ENCODE assay signal across 21 cellular contexts in the genomic region with DNA sequence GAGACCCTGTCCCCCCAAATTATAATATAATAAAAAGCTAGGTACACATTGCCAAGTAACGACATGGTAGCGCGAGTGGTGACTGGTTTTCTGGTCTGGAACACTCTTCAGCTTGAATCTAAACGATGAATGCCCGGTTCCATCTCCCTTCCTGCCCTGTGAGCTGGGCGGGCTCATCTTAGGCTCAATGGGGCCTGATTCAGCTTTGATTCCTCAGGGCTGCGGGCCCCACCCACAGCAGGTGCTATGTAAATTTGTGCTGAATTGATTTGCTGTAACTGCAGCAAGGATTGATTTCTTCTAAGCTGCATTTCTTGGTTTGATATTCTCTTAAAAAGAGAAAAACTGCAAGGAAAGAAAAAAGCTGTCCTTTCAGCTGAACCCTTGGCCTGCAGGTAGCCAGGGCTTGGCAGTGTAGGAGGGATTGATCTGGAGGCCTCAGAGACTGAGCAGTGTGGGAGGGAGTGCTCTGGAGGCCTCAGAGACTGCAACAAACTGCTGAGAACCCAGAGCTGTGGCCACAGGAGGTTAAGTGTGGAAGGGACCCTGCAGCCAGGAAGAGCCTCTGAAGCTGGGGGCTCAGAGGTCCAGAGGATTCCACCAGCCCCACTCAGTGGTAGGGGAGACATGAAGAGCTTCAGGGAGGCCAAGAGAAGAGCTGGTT.
A peak's percentile ranks its signal among the peaks of the same experiment; 100 is the strongest.
DNase-seq lines count a peak whose midpoint lies in the region; ATAC-seq and TF ChIP-seq lines count a peak whose summit lies in the region.
"Had no signal": no experiment of that assay in that cellular context is flagged by ENCODE, and none has a peak within 500 bp of the region (broad histone marks: within the 10 kb centered on the region; RNA-seq: fewer than 3 reads in every experiment).

No MANE protein-coding gene starts in this region.

- H3K9me3 Mint-ChIP-seq in GM23338 (peaks cover 6% of the 10 kb centered on the region; the same call in 2 of the 3 replicates), endodermal cell (peaks cover 7% of the 10 kb centered on the region)
- H3K9me3 Mint-ChIP-seq: activated naive CD4-positive, alpha-beta T cell treated with anti-CD3 and anti-CD28 coated beads for 36 hours; activated T-cell treated with anti-CD3 and anti-CD28 coated beads, Interleukin-2, amount 50 U/mL, for 24 hours; CD8-positive, alpha-beta T cell; naive thymus-derived CD8-positive, alpha-beta T cell; T-helper 2 cell treated with Interferon-gamma antibody and Interleukin-4, amounts not matched to agents 5 μg/mL and 100 μg/mL, for 36 hours had no signal

- peak overlapping the region; percentile 45; the same call in 1 of the 2 replicates for H3K27ac Mint-ChIP-seq in GM23338
- H3K27ac Mint-ChIP-seq in endodermal cell, result peak overlapping the region; percentile 20
- H3K27ac Mint-ChIP-seq: activated naive CD4-positive, alpha-beta T cell treated with anti-CD3 and anti-CD28 coated beads for 36 hours; activated T-cell treated with anti-CD3 and anti-CD28 coated beads, Interleukin-2, amount 50 U/mL, for 24 hours; CD8-positive, alpha-beta T cell; T-helper 2 cell treated with Interferon-gamma antibody and Interleukin-4, amounts not matched to agents 5 μg/mL and 100 μg/mL, for 36 hours had no signal

- H3K27me3 Mint-ChIP-seq in GM23338 (ENCODE audit: insufficient read depth, low read depth, poor library complexity) (peaks cover 21% of the 10 kb centered on the region), endodermal cell (ENCODE audit: insufficient read depth) (peaks cover 10% of the 10 kb centered on the region)

- H3K4me3 Mint-ChIP-seq in GM23338 (no peak overlapping the region; the same call in 2 of the 3 replicates), endodermal cell (no peak overlapping the region)
- H3K4me3 Mint-ChIP-seq: activated naive CD4-positive, alpha-beta T cell treated with anti-CD3 and anti-CD28 coated beads for 36 hours; activated T-cell treated with anti-CD3 and anti-CD28 coated beads, Interleukin-2, amount 50 U/mL, for 24 hours; CD8-positive, alpha-beta T cell; naive thymus-derived CD8-positive, alpha-beta T cell; T-helper 2 cell treated with Interferon-gamma antibody and Interleukin-4, amounts not matched to agents 5 μg/mL and 100 μg/mL, for 36 hours had no signal

- intact Hi-C loops in posterior vena cava (cut with DNase I), result no loop called here

- in situ Hi-C loops in KBM-7 (cut with MboI; ENCODE audit: low pct_unique_long_range_greater_than_20kb, low sequenced_read_pairs), result no loop called here

- H3K36me3 Mint-ChIP-seq in GM23338 (ENCODE audit: low read depth) (no peaks in the 10 kb centered on the region), endodermal cell (ENCODE audit: low read depth) (no peaks in the 10 kb centered on the region)
- H3K36me3 Mint-ChIP-seq: CD8-positive, alpha-beta T cell; naive thymus-derived CD8-positive, alpha-beta T cell had no signal

- H3K9me3 ChIP-seq in endodermal cell (ENCODE audit: control insufficient read depth, low read length), result no peaks in the 10 kb centered on the region

- H3K27me3 ChIP-seq in GM23338 (ENCODE audit: insufficient read depth) (no peaks in the 10 kb centered on the region), endodermal cell (ENCODE audit: control insufficient read depth, insufficient read depth, low read length, poor library complexity, severe bottlenecking) (no peaks in the 10 kb centered on the region)

- H3K36me3 ChIP-seq in GM23338 (ENCODE audit: insufficient read depth), result no peaks in the 10 kb centered on the region
- H3K36me3 ChIP-seq in endodermal cell (ENCODE audit: control insufficient read depth, insufficient read depth, low read length), result no peaks in the 10 kb centered on the region
- H3K36me3 ChIP-seq: tibial artery had no signal

- TF ChIP-seq CTCF in GM23338 (conservative IDR thresholded peaks at IDR 0.05; ENCODE audit: low read depth in 2 of 2), result no peak
- no peak for TF ChIP-seq CTCF in endodermal cell (conservative IDR thresholded peaks at IDR 0.05)
- no peak for TF ChIP-seq CTCF in foreskin fibroblast (IDR thresholded peaks at IDR 0.05; ENCODE audit: low read depth, low read length)

- H3K4me1 ChIP-seq in GM23338 (ENCODE audit: insufficient read depth), result peaks cover 14% of the 10 kb centered on the region
- H3K4me1 ChIP-seq in endodermal cell (ENCODE audit: control insufficient read depth, insufficient read depth, low read length), result no peaks in the 10 kb centered on the region
- H3K4me1 ChIP-seq: tibial artery had no signal

- no peaks in the 10 kb centered on the region for H3K9me2 ChIP-seq in GM23338 (ENCODE audit: insufficient read depth)

- H3K4me1 Mint-ChIP-seq in GM23338, result peaks cover 47% of the 10 kb centered on the region
- peaks cover 21% of the 10 kb centered on the region for H3K4me1 Mint-ChIP-seq in endodermal cell

- DNase-seq in GM23338 (ENCODE audit: low spot score) (no peak), NCI-H146 treated with DMSO at 0.1 percent for 48 hours (lab: John Stamatoyannopoulos, UW; ENCODE audit: unreplicated experiment) (peak; percentile 19), endodermal cell (peak; percentile 46), posterior vena cava (ENCODE audit: low spot score) (peak; percentile 54), foreskin fibroblast (no peak), KBM-7 (no peak)
- DNase-seq: activated naive CD4-positive, alpha-beta T cell treated with anti-CD3 and anti-CD28 coated beads for 36 hours; activated T-cell treated with anti-CD3 and anti-CD28 coated beads, Interleukin-2, amount 50 U/mL, for 24 hours; anterior cingulate cortex; CD8-positive, alpha-beta T cell; erythroblast; HCEC 1CT; hypothalamus; mammary epithelial cell; naive thymus-derived CD8-positive, alpha-beta T cell; stimulated activated CD4-positive, alpha-beta T cell treated with anti-CD3 and anti-CD28 coated beads, Interleukin-2, amount 100 ng/mL, for 24 hours; stimulated activated naive CD8-positive, alpha-beta T cell treated with anti-CD3 and anti-CD28 coated beads, Interleukin-15, Interleukin-2, amounts not matched to agents 100 U/mL and 50 U/mL, for 24 hours had no signal

- peak overlapping the region; percentile 38; the same call in 1 of the 2 replicates for H2AFZ ChIP-seq in GM23338

- peak overlapping the region; percentile 26; the same call in 1 of the 2 replicates for H3K4me2 ChIP-seq in GM23338

- no peaks in the 10 kb centered on the region for H3F3A ChIP-seq in GM23338 (replicated peaks; ENCODE audit: low read depth)

- ATAC-seq in GM23338 (no peak), GM18502 (IDR thresholded peaks at IDR 0.05; ENCODE audit: poor library complexity, unreplicated experiment) (no peak)
- ATAC-seq: CD8-positive, alpha-beta T cell; naive thymus-derived CD8-positive, alpha-beta T cell; stimulated activated naive CD8-positive, alpha-beta T cell treated with anti-CD3 and anti-CD28 coated beads, Interleukin-15, Interleukin-2, amounts not matched to agents 100 U/mL and 50 U/mL, for 24 hours had no signal

- H3K27ac ChIP-seq in GM23338 (ENCODE audit: low read depth) (no peak overlapping the region), endodermal cell (ENCODE audit: low read depth, low read length) (no peak overlapping the region)
- H3K27ac ChIP-seq: SK-N-MC, tibial artery had no signal

- H3K4me3 ChIP-seq in GM23338, result no peak overlapping the region
- H3K4me3 ChIP-seq in endodermal cell (ENCODE audit: low read length), result no peak overlapping the region
- no peak overlapping the region for H3K4me3 ChIP-seq in foreskin fibroblast (ENCODE audit: low read depth in 1 of 2, low read length in 2 of 2)
- H3K4me3 ChIP-seq: SK-N-MC, tibial artery had no signal

- no peaks in the 10 kb centered on the region for H4K20me1 ChIP-seq in GM23338 (replicated peaks; ENCODE audit: insufficient read depth)

- 81 to 83% methylated on average over 5 to 7 of the region's 7 CpGs for WGBS in endodermal cell (ENCODE audit: insufficient coverage in 1 of 2, insufficient read length in 1 of 2), 2 experiments

- no peak overlapping the region for H3K9ac ChIP-seq in endodermal cell (ENCODE audit: extremely low read depth, low read length, poor library complexity, severe bottlenecking)

- no peaks in the 10 kb centered on the region for H3K79me2 ChIP-seq in GM23338 (replicated peaks; ENCODE audit: insufficient read depth)

TF ChIP-seq in GM23338, 12 proteins besides CTCF, POLR2A, EP300 and RAD21 (continues in another document):
- no peak for TF ChIP-seq CREB1 (CRISPR knock-in tag; IDR thresholded peaks at IDR 0.05; ENCODE audit: low read depth)
- TF ChIP-seq NANOG (IDR thresholded peaks at IDR 0.05; ENCODE audit: borderline replicate concordance), result no peak
- TF ChIP-seq EZH2 (IDR thresholded peaks at IDR 0.05; ENCODE audit: low read depth, unreplicated experiment), result no peak
- TF ChIP-seq EZH2phosphoT487 (IDR thresholded peaks at IDR 0.05; ENCODE audit: unreplicated experiment), result no peak
- TF ChIP-seq, protein P1, sequence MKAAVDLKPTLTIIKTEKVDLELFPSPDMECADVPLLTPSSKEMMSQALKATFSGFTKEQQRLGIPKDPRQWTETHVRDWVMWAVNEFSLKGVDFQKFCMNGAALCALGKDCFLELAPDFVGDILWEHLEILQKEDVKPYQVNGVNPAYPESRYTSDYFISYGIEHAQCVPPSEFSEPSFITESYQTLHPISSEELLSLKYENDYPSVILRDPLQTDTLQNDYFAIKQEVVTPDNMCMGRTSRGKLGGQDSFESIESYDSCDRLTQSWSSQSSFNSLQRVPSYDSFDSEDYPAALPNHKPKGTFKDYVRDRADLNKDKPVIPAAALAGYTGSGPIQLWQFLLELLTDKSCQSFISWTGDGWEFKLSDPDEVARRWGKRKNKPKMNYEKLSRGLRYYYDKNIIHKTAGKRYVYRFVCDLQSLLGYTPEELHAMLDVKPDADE (IDR thresholded peaks at IDR 0.05), result no peak
- no peak for TF ChIP-seq POLR2AphosphoS5 (IDR thresholded peaks at IDR 0.05; ENCODE audit: low read depth)

Comparison
In these comparisons a context has a peak if more than half of its experiments do, and no peak if none do; other contexts are left out.
1. DNase-seq: peak in NCI-H146 treated with DMSO at 0.1 percent for 48 hours (single experiment), endodermal cell (single experiment) and posterior vena cava (single experiment); none in GM23338 (single experiment), foreskin fibroblast (0 of 2) and KBM-7 (single experiment).